Comparison of ENCODE assay signal across 38 cellular contexts in genomic region chr6:93745306-93745705, GRCh38.
"Had no signal": no experiment of that assay in that cellular context is flagged by ENCODE, and none has a peak within 500 bp of the region (broad histone marks: within the 10 kb centered on the region; RNA-seq: fewer than 3 reads in every experiment).

No MANE protein-coding gene starts in this region.

- ATAC-seq: activated naive CD8-positive, alpha-beta T cell treated with anti-CD3 and anti-CD28 coated beads, Interleukin-2, amount 50 U/mL, for 24 hours; activated T-cell treated with anti-CD3 and anti-CD28 coated beads, Interleukin-2, amount 50 U/mL, for 4 hours; activated T-cell treated with anti-CD3 and anti-CD28 coated beads, Interleukin-2, amount 50 U/mL, for 72 hours; activated T-helper 17 cell treated with anti-CD3 and anti-CD28 coated beads, Interleukin-2, amount 50 U/mL, for 72 hours; body of pancreas had no signal

- H3K27me3 ChIP-seq: adrenal gland, ascending aorta, body of pancreas, brain microvascular endothelial cell, breast epithelium, cardiac muscle cell had no signal

- H3K27ac Mint-ChIP-seq: activated naive CD4-positive, alpha-beta T cell treated with anti-CD3 and anti-CD28 coated beads for 36 hours; activated naive CD4-positive, alpha-beta T cell treated with anti-CD3 and anti-CD28 coated beads, Interleukin-2, amount 10 ng/mL, durations not matched to agents 7 days and 5 days; activated naive CD4-positive, alpha-beta T cell treated with anti-CD3 and anti-CD28 coated beads, Interleukin-2, amount 50 U/mL, for 24 hours; activated naive CD8-positive, alpha-beta T cell; activated naive CD8-positive, alpha-beta T cell treated with anti-CD3 and anti-CD28 coated beads for 36 hours; activated naive CD8-positive, alpha-beta T cell treated with anti-CD3 and anti-CD28 coated beads, Interleukin-2, amount 10 ng/mL, durations not matched to agents 7 days and 5 days; activated naive CD8-positive, alpha-beta T cell treated with anti-CD3 and anti-CD28 coated beads, Interleukin-2, amount 50 U/mL, for 24 hours; activated T-cell treated with anti-CD3 and anti-CD28 coated beads, Interleukin-2, amount 50 U/mL, for 24 hours; activated T-cell treated with anti-CD3 and anti-CD28 coated beads, Interleukin-2, amount 50 U/mL, for 72 hours; activated T-helper 1 cell treated with anti-CD3 and anti-CD28 coated beads, Interleukin-12 subunit alpha, Interleukin-12 subunit beta, Interleukin-2, Interleukin-4 antibody, amounts not matched to agents 30 ng/mL and 10 ng/mL and 1 ng/mL, durations not matched to agents 14 hours and 24 hours and 36 hours; activated T-helper 17 cell treated with anti-CD3 and anti-CD28 coated beads, Interleukin-2, amount 50 U/mL, for 72 hours; activated T-helper 2 cell treated with anti-CD3 and anti-CD28 coated beads, Interferon-gamma antibody, Interleukin-2, Interleukin-4, amounts not matched to agents 10 μg/mL and 5 μg/mL and 100 μg/mL, durations not matched to agents 14 hours and 24 hours and 36 hours; brain had no signal

- H3K4me1 ChIP-seq: adrenal gland, ascending aorta, body of pancreas, breast epithelium had no signal

- H3K4me3 ChIP-seq: adrenal gland, ascending aorta, body of pancreas, breast epithelium, cardiac muscle cell had no signal

- H3K36me3 ChIP-seq: adrenal gland, ascending aorta, brain microvascular endothelial cell, breast epithelium, cardiac muscle cell had no signal

- FAIRE-seq: astrocyte, bronchial epithelial cell had no signal

- H3K27ac ChIP-seq: adrenal gland, ascending aorta, body of pancreas, brain microvascular endothelial cell, breast epithelium, cardiac muscle cell had no signal

- H3K9me3 ChIP-seq: adrenal gland, ascending aorta, body of pancreas, breast epithelium had no signal

- H3K9me3 Mint-ChIP-seq: activated naive CD8-positive, alpha-beta T cell treated with anti-CD3 and anti-CD28 coated beads, Interleukin-2, amount 10 ng/mL, durations not matched to agents 7 days and 5 days; activated T-helper 1 cell treated with anti-CD3 and anti-CD28 coated beads, Interleukin-12 subunit alpha, Interleukin-12 subunit beta, Interleukin-2, Interleukin-4 antibody, amounts not matched to agents 30 ng/mL and 10 ng/mL and 1 ng/mL, durations not matched to agents 14 hours and 24 hours and 36 hours; activated T-helper 2 cell treated with anti-CD3 and anti-CD28 coated beads, Interferon-gamma antibody, Interleukin-2, Interleukin-4, amounts not matched to agents 10 μg/mL and 5 μg/mL and 100 μg/mL, durations not matched to agents 14 hours and 24 hours and 36 hours had no signal

- H3K36me3 Mint-ChIP-seq: activated naive CD4-positive, alpha-beta T cell treated with anti-CD3 and anti-CD28 coated beads, Interleukin-2, amount 10 ng/mL, durations not matched to agents 7 days and 5 days; activated naive CD4-positive, alpha-beta T cell treated with anti-CD3 and anti-CD28 coated beads, Interleukin-2, amount 50 U/mL, for 24 hours; activated naive CD8-positive, alpha-beta T cell; activated naive CD8-positive, alpha-beta T cell treated with anti-CD3 and anti-CD28 coated beads for 36 hours; activated naive CD8-positive, alpha-beta T cell treated with anti-CD3 and anti-CD28 coated beads, Interleukin-2, amount 10 ng/mL, durations not matched to agents 7 days and 5 days; brain had no signal

- DNase-seq: activated effector memory CD4-positive, alpha-beta T cell treated with anti-CD3 and anti-CD28 coated beads, Interleukin-2, amount 50 U/mL, for 16 hours; activated effector memory CD4-positive, alpha-beta T cell treated with Interleukin-2 at 50 U/mL for 16 hours; activated gamma-delta T cell; activated gamma-delta T cell treated with Interleukin-2 at 50 U/mL for 16 hours; activated naive CD4-positive, alpha-beta T cell; activated naive CD4-positive, alpha-beta T cell treated with anti-CD3 and anti-CD28 coated beads for 36 hours; activated naive CD4-positive, alpha-beta T cell treated with anti-CD3 and anti-CD28 coated beads, Interleukin-2, amount 10 ng/mL, durations not matched to agents 7 days and 5 days; activated naive CD4-positive, alpha-beta T cell treated with anti-CD3 and anti-CD28 coated beads, Interleukin-2, amount 50 U/mL, for 16 hours; activated naive CD4-positive, alpha-beta T cell treated with Interleukin-2 at 50 U/mL for 16 hours; activated naive CD8-positive, alpha-beta T cell treated with anti-CD3 and anti-CD28 coated beads for 36 hours; activated naive CD8-positive, alpha-beta T cell treated with anti-CD3 and anti-CD28 coated beads, Interleukin-2, amount 10 ng/mL, durations not matched to agents 7 days and 5 days; activated naive CD8-positive, alpha-beta T cell treated with anti-CD3 and anti-CD28 coated beads, Interleukin-2, amount 50 U/mL, for 24 hours; activated T-cell treated with anti-CD3 and anti-CD28 coated beads, Interleukin-2, amount 50 U/mL, for 1 hour; activated T-cell treated with anti-CD3 and anti-CD28 coated beads, Interleukin-2, amount 50 U/mL, for 24 hours; activated T-cell treated with anti-CD3 and anti-CD28 coated beads, Interleukin-2, amount 50 U/mL, for 4 hours; activated T-cell treated with anti-CD3 and anti-CD28 coated beads, Interleukin-2, amount 50 U/mL, for 48 hours; activated T-cell treated with anti-CD3 and anti-CD28 coated beads, Interleukin-2, amount 50 U/mL, for 72 hours; adrenal gland; amniotic stem cell; amygdala; anterior cingulate cortex; aorta; body of pancreas; brain microvascular endothelial cell; caudate nucleus; central memory CD4-positive, alpha-beta T cell; cerebellar nuclear complex had no signal
